In the genomic region with DNA sequence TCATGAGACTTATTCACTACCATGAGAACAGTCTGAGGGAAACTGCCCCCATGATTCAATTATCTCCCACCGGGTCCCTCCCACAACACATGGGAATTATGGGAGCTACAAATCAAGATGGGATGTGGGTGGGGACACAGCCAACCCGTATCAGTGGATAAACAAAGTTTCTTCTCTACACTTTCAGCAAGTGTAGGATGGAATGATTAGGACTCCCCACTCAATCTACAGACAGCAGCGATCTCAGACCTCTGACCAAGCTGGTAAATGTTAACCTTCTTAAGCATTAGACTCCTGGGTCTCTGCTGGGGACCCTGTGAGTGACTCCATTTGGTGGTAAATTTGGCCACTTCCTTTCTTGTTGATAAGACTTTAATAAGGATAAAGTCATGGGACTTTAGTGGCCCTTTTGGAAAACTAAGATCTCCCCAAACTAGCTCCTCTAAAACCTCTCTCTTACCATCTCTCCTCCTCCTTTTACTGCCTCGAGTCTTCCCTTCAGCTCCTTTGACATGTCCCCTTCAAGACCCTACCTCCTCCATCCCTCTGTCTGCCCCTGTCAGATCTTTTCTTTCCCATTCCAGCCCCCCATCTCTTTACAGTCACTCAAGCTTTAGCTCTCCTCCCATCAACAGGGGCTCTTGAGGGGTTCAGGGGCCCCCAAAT, we compare ENCODE assay signal across 2 cellular contexts.
TF ChIP-seq lines count a peak whose summit lies in the region.

No MANE protein-coding gene starts in this region.

TF ChIP-seq in IMR-90, 13 proteins besides CTCF, POLR2A, EP300 and RAD21:
- TF ChIP-seq SMC3 (IDR thresholded peaks at IDR 0.05; ENCODE audit: low read depth, low read length) (no peak), RFX5 (IDR thresholded peaks at IDR 0.05; ENCODE audit: low read depth, low read length) (no peak), NFE2L2 (IDR thresholded peaks at IDR 0.05; ENCODE audit: low read depth, low read length) (no peak), BHLHE40 (IDR thresholded peaks at IDR 0.05; ENCODE audit: low read depth, low read length) (no peak), MAZ (IDR thresholded peaks at IDR 0.05; ENCODE audit: borderline replicate concordance, low read depth, low read length) (no peak), CEBPB (IDR thresholded peaks at IDR 0.05; ENCODE audit: low read depth, low read length) (no peak), RCOR1 (IDR thresholded peaks at IDR 0.05; ENCODE audit: insufficient replicate concordance, low read length) (no peak), CHD1 (IDR thresholded peaks at IDR 0.05; ENCODE audit: low read depth, low read length) (no peak), MXI1 (IDR thresholded peaks at IDR 0.05; ENCODE audit: borderline replicate concordance, low read depth, low read length) (no peak), FOS (IDR thresholded peaks at IDR 0.05; ENCODE audit: low read depth, low read length) (no peak), MAFK (IDR thresholded peaks at IDR 0.05; ENCODE audit: low read depth, low read length) (no peak)
- TF ChIP-seq, protein P1, sequence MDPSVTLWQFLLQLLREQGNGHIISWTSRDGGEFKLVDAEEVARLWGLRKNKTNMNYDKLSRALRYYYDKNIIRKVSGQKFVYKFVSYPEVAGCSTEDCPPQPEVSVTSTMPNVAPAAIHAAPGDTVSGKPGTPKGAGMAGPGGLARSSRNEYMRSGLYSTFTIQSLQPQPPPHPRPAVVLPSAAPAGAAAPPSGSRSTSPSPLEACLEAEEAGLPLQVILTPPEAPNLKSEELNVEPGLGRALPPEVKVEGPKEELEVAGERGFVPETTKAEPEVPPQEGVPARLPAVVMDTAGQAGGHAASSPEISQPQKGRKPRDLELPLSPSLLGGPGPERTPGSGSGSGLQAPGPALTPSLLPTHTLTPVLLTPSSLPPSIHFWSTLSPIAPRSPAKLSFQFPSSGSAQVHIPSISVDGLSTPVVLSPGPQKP (IDR thresholded peaks at IDR 0.05; ENCODE audit: borderline replicate concordance, low read depth, low read length): no peak
- TF ChIP-seq, protein P2, sequence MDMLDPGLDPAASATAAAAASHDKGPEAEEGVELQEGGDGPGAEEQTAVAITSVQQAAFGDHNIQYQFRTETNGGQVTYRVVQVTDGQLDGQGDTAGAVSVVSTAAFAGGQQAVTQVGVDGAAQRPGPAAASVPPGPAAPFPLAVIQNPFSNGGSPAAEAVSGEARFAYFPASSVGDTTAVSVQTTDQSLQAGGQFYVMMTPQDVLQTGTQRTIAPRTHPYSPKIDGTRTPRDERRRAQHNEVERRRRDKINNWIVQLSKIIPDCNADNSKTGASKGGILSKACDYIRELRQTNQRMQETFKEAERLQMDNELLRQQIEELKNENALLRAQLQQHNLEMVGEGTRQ (IDR thresholded peaks at IDR 0.05; ENCODE audit: low read depth, low read length): no peak

TF ChIP-seq in H1, 55 proteins besides CTCF, POLR2A, EP300 and RAD21:
- TF ChIP-seq TAF1 (IDR thresholded peaks at IDR 0.05; ENCODE audit: low read depth, low read length) (no peak), SIX5 (IDR thresholded peaks at IDR 0.05; ENCODE audit: low read depth, low read length) (no peak), KDM4A (IDR thresholded peaks at IDR 0.05; ENCODE audit: low read depth, low read length, severe bottlenecking) (no peak), GTF2F1 (IDR thresholded peaks at IDR 0.05; ENCODE audit: borderline replicate concordance, low read depth, low read length) (no peak), BCL11A (IDR thresholded peaks at IDR 0.05; ENCODE audit: low read depth in 2 of 2, low read length in 2 of 2) (no peak), YY1 (IDR thresholded peaks at IDR 0.05; ENCODE audit: low read depth, low read length) (no peak), RXRA (IDR thresholded peaks at IDR 0.05; ENCODE audit: insufficient read depth, low read depth, low read length) (no peak), TAF7 (optimal IDR thresholded peaks at IDR 0.05; ENCODE audit: borderline replicate concordance, low read depth, low read length) (no peak), KDM5A (IDR thresholded peaks at IDR 0.05; ENCODE audit: low read length) (no peak), MAFK (IDR thresholded peaks at IDR 0.05; ENCODE audit: low read depth, low read length) (no peak), CREB1 (IDR thresholded peaks at IDR 0.05) (no peak), JUND (IDR thresholded peaks at IDR 0.05; ENCODE audit: low read length) (no peak), NANOG (IDR thresholded peaks at IDR 0.05; ENCODE audit: insufficient read depth, low read depth, low read length, poor library complexity, severe bottlenecking) (no peak)
- TF ChIP-seq, protein P3, sequence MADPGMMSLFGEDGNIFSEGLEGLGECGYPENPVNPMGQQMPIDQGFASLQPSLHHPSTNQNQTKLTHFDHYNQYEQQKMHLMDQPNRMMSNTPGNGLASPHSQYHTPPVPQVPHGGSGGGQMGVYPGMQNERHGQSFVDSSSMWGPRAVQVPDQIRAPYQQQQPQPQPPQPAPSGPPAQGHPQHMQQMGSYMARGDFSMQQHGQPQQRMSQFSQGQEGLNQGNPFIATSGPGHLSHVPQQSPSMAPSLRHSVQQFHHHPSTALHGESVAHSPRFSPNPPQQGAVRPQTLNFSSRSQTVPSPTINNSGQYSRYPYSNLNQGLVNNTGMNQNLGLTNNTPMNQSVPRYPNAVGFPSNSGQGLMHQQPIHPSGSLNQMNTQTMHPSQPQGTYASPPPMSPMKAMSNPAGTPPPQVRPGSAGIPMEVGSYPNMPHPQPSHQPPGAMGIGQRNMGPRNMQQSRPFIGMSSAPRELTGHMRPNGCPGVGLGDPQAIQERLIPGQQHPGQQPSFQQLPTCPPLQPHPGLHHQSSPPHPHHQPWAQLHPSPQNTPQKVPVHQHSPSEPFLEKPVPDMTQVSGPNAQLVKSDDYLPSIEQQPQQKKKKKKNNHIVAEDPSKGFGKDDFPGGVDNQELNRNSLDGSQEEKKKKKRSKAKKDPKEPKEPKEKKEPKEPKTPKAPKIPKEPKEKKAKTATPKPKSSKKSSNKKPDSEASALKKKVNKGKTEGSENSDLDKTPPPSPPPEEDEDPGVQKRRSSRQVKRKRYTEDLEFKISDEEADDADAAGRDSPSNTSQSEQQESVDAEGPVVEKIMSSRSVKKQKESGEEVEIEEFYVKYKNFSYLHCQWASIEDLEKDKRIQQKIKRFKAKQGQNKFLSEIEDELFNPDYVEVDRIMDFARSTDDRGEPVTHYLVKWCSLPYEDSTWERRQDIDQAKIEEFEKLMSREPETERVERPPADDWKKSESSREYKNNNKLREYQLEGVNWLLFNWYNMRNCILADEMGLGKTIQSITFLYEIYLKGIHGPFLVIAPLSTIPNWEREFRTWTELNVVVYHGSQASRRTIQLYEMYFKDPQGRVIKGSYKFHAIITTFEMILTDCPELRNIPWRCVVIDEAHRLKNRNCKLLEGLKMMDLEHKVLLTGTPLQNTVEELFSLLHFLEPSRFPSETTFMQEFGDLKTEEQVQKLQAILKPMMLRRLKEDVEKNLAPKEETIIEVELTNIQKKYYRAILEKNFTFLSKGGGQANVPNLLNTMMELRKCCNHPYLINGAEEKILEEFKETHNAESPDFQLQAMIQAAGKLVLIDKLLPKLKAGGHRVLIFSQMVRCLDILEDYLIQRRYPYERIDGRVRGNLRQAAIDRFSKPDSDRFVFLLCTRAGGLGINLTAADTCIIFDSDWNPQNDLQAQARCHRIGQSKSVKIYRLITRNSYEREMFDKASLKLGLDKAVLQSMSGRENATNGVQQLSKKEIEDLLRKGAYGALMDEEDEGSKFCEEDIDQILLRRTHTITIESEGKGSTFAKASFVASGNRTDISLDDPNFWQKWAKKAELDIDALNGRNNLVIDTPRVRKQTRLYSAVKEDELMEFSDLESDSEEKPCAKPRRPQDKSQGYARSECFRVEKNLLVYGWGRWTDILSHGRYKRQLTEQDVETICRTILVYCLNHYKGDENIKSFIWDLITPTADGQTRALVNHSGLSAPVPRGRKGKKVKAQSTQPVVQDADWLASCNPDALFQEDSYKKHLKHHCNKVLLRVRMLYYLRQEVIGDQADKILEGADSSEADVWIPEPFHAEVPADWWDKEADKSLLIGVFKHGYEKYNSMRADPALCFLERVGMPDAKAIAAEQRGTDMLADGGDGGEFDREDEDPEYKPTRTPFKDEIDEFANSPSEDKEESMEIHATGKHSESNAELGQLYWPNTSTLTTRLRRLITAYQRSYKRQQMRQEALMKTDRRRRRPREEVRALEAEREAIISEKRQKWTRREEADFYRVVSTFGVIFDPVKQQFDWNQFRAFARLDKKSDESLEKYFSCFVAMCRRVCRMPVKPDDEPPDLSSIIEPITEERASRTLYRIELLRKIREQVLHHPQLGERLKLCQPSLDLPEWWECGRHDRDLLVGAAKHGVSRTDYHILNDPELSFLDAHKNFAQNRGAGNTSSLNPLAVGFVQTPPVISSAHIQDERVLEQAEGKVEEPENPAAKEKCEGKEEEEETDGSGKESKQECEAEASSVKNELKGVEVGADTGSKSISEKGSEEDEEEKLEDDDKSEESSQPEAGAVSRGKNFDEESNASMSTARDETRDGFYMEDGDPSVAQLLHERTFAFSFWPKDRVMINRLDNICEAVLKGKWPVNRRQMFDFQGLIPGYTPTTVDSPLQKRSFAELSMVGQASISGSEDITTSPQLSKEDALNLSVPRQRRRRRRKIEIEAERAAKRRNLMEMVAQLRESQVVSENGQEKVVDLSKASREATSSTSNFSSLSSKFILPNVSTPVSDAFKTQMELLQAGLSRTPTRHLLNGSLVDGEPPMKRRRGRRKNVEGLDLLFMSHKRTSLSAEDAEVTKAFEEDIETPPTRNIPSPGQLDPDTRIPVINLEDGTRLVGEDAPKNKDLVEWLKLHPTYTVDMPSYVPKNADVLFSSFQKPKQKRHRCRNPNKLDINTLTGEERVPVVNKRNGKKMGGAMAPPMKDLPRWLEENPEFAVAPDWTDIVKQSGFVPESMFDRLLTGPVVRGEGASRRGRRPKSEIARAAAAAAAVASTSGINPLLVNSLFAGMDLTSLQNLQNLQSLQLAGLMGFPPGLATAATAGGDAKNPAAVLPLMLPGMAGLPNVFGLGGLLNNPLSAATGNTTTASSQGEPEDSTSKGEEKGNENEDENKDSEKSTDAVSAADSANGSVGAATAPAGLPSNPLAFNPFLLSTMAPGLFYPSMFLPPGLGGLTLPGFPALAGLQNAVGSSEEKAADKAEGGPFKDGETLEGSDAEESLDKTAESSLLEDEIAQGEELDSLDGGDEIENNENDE (IDR thresholded peaks at IDR 0.05; ENCODE audit: insufficient replicate concordance, low read length): no peak
